In the genomic region with DNA sequence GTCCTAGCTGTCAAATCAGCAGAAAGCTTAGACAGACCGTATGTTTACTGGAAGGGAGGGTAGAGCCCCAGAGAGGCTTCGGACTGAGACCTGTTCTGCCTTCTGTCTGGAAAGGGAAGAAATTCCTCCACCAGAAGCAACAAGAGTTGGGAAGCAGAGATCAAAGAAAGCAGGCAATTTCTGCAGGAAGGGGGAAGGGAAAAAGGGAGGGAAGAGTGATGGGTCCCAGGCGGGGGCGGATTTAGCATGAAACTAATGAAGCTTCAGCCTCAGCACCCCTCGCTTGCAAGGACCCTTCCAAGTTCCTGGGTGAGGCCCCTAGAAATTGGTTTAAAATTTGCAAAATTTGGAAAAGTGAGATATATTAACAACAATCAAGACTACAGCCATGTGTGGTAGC, we compare ENCODE assay signal across 22 cellular contexts.
"Had no signal": no experiment of that assay in that cellular context is flagged by ENCODE, and none has a peak within 500 bp of the region (broad histone marks: within the 10 kb centered on the region; RNA-seq: fewer than 3 reads in every experiment).

No MANE protein-coding gene starts in this region.

- H3K27me3 Mint-ChIP-seq: IgD-negative memory B cell had no signal

- DNase-seq: KBM-7, MV-4-11, NCI-H1048, NCI-H1105, NCI-H1417, NCI-H1436 treated with DMSO at 0.1 percent for 48 hours, NCI-H1694, NCI-H187 treated with DMSO at 0.1 percent for 48 hours, NCI-H2029 treated with DMSO at 0.1 percent for 48 hours, NCI-H2171 treated with DMSO at 0.1 percent for 48 hours, NCI-H345, NCI-H446 treated with DMSO at 0.1 percent for 48 hours, NCI-H524 treated with DMSO at 0.1 percent for 48 hours, NCI-H69, NCI-H774, PC-3, SHP77, SK-N-SH, SW 1271 had no signal

- H3K9ac ChIP-seq: SK-N-SH had no signal

- H3K36me3 Mint-ChIP-seq: IgD-negative memory B cell had no signal

- H3K9me3 ChIP-seq: SK-N-SH had no signal

- H3K27ac Mint-ChIP-seq: IgD-negative memory B cell had no signal

- H3K27ac ChIP-seq: RWPE1 had no signal

- H3K4me2 ChIP-seq: SK-N-SH had no signal

- H3K4me3 Mint-ChIP-seq: IgD-negative memory B cell had no signal

- ATAC-seq: Panc1, PC-3 had no signal
